In the genomic region with DNA sequence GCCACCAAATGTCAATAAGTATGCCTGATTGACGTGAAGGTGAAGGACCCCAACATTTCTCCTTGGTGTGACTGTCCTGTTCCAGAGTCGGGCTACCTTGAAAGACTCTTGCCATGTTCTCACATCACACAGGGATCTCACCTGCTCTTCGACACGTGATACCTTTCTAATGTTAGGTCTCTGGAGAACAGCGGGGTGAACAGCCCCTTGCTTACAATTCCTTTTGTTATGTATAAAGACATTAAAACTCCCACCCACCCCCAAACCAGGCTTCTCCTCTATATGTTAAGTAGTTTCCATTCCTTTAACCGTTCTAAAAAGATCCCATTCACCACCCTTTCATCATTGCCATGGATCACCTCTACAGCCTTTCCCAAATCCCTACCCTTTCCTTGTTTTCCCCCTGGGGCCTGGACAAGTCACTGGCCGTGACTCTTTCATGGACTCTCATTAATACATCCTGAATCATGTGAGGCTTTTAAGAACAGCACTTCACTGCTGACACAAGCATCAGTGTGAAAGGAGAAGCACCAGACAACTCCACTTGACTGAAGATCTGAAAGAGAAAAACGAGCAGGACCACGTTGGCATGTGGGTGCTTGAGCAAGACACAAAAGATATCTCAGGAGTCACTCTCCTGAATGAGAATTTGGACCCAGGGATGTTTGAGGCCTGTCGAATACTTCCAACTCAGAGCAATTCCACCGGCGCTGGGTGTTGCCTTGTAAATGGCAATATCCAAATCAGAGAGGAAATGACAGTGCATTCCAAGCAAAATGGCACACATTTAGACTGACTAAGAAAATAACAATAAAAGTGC, we compare ENCODE assay signal across 17 cellular contexts.
DNase-seq lines count a peak whose midpoint lies in the region; ATAC-seq and TF ChIP-seq lines count a peak whose summit lies in the region.
"Had no signal": no experiment of that assay in that cellular context is flagged by ENCODE, and none has a peak within 500 bp of the region (broad histone marks: within the 10 kb centered on the region; RNA-seq: fewer than 3 reads in every experiment).

No MANE protein-coding gene starts in this region.

- peak overlapping the region; percentile 23 to 53 for H3K27ac Mint-ChIP-seq in T-cell
- peak overlapping the region; percentile 34 to 82 (median 52) for H3K27ac Mint-ChIP-seq in naive thymus-derived CD8-positive, alpha-beta T cell
- H3K27ac Mint-ChIP-seq: activated CD8-positive, alpha-beta memory T cell treated with anti-CD3 and anti-CD28 coated beads, Interleukin-2, amount 10 ng/mL, durations not matched to agents 7 days and 5 days had no signal

- peak overlapping the region in 1 of 3 donors; percentile 23 for H3K4me3 Mint-ChIP-seq in T-cell
- H3K4me3 Mint-ChIP-seq in naive thymus-derived CD8-positive, alpha-beta T cell: peak overlapping the region in 8 of 10 donors; percentile 3 to 65 (median 25)
- H3K4me3 Mint-ChIP-seq: activated CD8-positive, alpha-beta memory T cell treated with anti-CD3 and anti-CD28 coated beads, Interleukin-2, amount 10 ng/mL, durations not matched to agents 7 days and 5 days had no signal

- H3K4me1 Mint-ChIP-seq in T-cell: peaks cover 83 to 91% (median 85%) of the 10 kb centered on the region in 3 donors
- H3K4me1 Mint-ChIP-seq in naive thymus-derived CD8-positive, alpha-beta T cell: peaks cover 43 to 93% (median 84%) of the 10 kb centered on the region in 4 donors
- H3K4me1 Mint-ChIP-seq: activated CD8-positive, alpha-beta memory T cell treated with anti-CD3 and anti-CD28 coated beads, Interleukin-2, amount 10 ng/mL, durations not matched to agents 7 days and 5 days had no signal

- H3K27me3 Mint-ChIP-seq in T-cell: no peaks in the 10 kb centered on the region
- no peaks in the 10 kb centered on the region for H3K27me3 Mint-ChIP-seq in naive thymus-derived CD8-positive, alpha-beta T cell
- H3K27me3 Mint-ChIP-seq: activated CD8-positive, alpha-beta memory T cell treated with anti-CD3 and anti-CD28 coated beads, Interleukin-2, amount 10 ng/mL, durations not matched to agents 7 days and 5 days had no signal

- no peak overlapping the region for H3K4me3 ChIP-seq in fibroblast of the aortic adventitia (ENCODE audit: low read depth, low read length)
- H3K4me3 ChIP-seq: gastrocnemius medialis had no signal

- CTCF ChIA-PET in T-cell (lab: Charles Lee): no interaction called here

- ATAC-seq in T-cell (replicated peaks in 1 of 4) (no peak), HG02763 (IDR thresholded peaks at IDR 0.05; ENCODE audit: unreplicated experiment) (no peak), GM18498 (IDR thresholded peaks at IDR 0.05; ENCODE audit: unreplicated experiment) (no peak)
- no peak for ATAC-seq in naive thymus-derived CD8-positive, alpha-beta T cell
- ATAC-seq: activated CD8-positive, alpha-beta memory T cell treated with anti-CD3 and anti-CD28 coated beads, Interleukin-2, amount 10 ng/mL, durations not matched to agents 7 days and 5 days; gastrocnemius medialis; Panc1 had no signal

- peaks cover 0 to 8% (median 6%) of the 10 kb centered on the region in 3 donors for H3K9me3 Mint-ChIP-seq in T-cell
- peaks cover 0 to 2% (median 0%) of the 10 kb centered on the region in 9 donors for H3K9me3 Mint-ChIP-seq in naive thymus-derived CD8-positive, alpha-beta T cell

- POLR2A ChIA-PET in T-cell (lab: Charles Lee): no interaction called here
- POLR2A ChIA-PET in naive thymus-derived CD8-positive, alpha-beta T cell (lab: Charles Lee): no interaction called here

- no peak for TF ChIP-seq CTCF in fibroblast of the aortic adventitia (IDR thresholded peaks at IDR 0.05; ENCODE audit: insufficient read depth, low read length)

- H3K36me3 Mint-ChIP-seq in T-cell: peaks cover 68% of the 10 kb centered on the region
- H3K36me3 Mint-ChIP-seq in naive thymus-derived CD8-positive, alpha-beta T cell: peaks cover 12 to 63% (median 53%) of the 10 kb centered on the region in 3 donors

- DNase-seq in DMS53 (lab: John Stamatoyannopoulos, UW): peak; percentile 7
- DNase-seq in DMS53 treated with DMSO at 0.1 percent for 48 hours (lab: John Stamatoyannopoulos, UW; ENCODE audit: unreplicated experiment): no peak
- no peak for DNase-seq in T-cell
- peak; percentile 23 for DNase-seq in fibroblast of the aortic adventitia (ENCODE audit: low read depth)
- no peak for DNase-seq in naive thymus-derived CD8-positive, alpha-beta T cell
- DNase-seq in amygdala (lab: John Stamatoyannopoulos, UW): no peak
- DNase-seq: 8988T; activated CD4-positive, CD25-positive, alpha-beta regulatory T cell; activated CD8-positive, alpha-beta memory T cell treated with anti-CD3 and anti-CD28 coated beads, Interleukin-2, amount 10 ng/mL, durations not matched to agents 7 days and 5 days; activated naive CD4-positive, alpha-beta T cell treated with Interleukin-2 at 50 U/mL for 16 hours; gastrocnemius medialis; GDM1; NCI-H524 treated with DMSO at 0.1 percent for 48 hours; posterior cingulate gyrus had no signal

Comparison
In these comparisons a context has a peak if more than half of its experiments do, and no peak if none do; other contexts are left out.
1. DNase-seq: peak in DMS53 (single experiment) and fibroblast of the aortic adventitia (single experiment); none in DMS53 treated with DMSO at 0.1 percent for 48 hours (single experiment), T-cell (0 of 34), naive thymus-derived CD8-positive, alpha-beta T cell (0 of 10) and amygdala (0 of 56).